In genomic region chr14:37464192-37464858, GRCh38 we compare ENCODE assay signal across 10 cellular contexts.
"Had no signal": no experiment of that assay in that cellular context is flagged by ENCODE, and none has a peak within 500 bp of the region (broad histone marks: within the 10 kb centered on the region; RNA-seq: fewer than 3 reads in every experiment).

No MANE protein-coding gene starts in this region.

- H3K27ac Mint-ChIP-seq: GM23338, H9, HFFc6 had no signal

- FAIRE-seq: H1, H54 had no signal

- H3K4me3 Mint-ChIP-seq: GM23338, H9, HFFc6 had no signal

- ATAC-seq: GM23338 had no signal

- H3K4me1 Mint-ChIP-seq: GM23338, H9 had no signal

- H3K4me2 ChIP-seq: GM23338, KMS-11 had no signal

- H3K4me3 ChIP-seq: GM23338 had no signal

- DNase-seq: H9, HCEC 1CT, HFFc6, IMR-90, KBM-7 had no signal

- H3K27ac ChIP-seq: HL-60, KMS-11 had no signal
